In the genomic region with DNA sequence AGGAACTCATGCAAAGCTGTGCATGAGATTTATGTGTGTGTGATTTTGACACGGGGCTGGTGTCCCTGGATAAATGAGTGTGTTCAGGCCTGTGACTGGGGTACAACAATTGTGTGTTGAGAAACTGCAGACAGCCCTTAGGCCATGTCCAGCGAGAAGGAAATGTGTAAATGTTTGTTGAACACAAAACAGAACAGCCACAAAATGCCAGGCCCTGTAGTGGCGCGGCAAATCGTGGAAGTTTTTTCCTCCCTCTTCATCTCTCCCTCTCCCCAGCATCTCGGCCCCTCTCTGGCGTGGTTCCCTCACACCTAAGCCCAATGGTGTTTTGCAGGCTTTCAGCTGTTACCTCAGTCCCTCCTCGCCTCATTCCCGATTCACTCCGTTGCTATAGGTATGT, we compare ENCODE assay signal across 20 cellular contexts. TPM values are rescaled to one million over a fixed set of nuclear protein-coding genes. Genes with fewer than 3 reads are reported as not detected.
DNase-seq lines count a peak whose midpoint lies in the region; ATAC-seq and TF ChIP-seq lines count a peak whose summit lies in the region.
"Had no signal": no experiment of that assay in that cellular context is flagged by ENCODE, and none has a peak within 500 bp of the region (broad histone marks: within the 10 kb centered on the region; RNA-seq: fewer than 3 reads in every experiment).

No MANE protein-coding gene starts in this region.

- TF ChIP-seq CTCF in WERI-Rb-1 (IDR thresholded peaks at IDR 0.05; ENCODE audit: low read depth, low read length) (no peak), brain (conservative IDR thresholded peaks at IDR 0.05) (no peak), neural progenitor cell (IDR thresholded peaks at IDR 0.05) (no peak), SK-N-SH (IDR thresholded peaks at IDR 0.05) (no peak)

- no peak for ATAC-seq in left cardiac atrium

- no peak for TF ChIP-seq RAD21 in SK-N-SH (IDR thresholded peaks at IDR 0.05; ENCODE audit: low read length)

- intact Hi-C loops in left cardiac atrium (cut with DNase I) = loop anchor here (5.0 to 10.0 kb wide), 4 partner anchors 67 to 280 kb away; a partner anchor contains a TSS

- 61% methylated on average over 10 of the region's 10 CpGs for WGBS in SK-N-SH (ENCODE audit: low lambda C conversion rate)

- H4K20me1 ChIP-seq in neural progenitor cell (ENCODE audit: low read depth) = no peaks in the 10 kb centered on the region
- no peaks in the 10 kb centered on the region for H4K20me1 ChIP-seq in SK-N-SH (ENCODE audit: insufficient read depth)

- no peak for TF ChIP-seq EP300 in SK-N-SH (IDR thresholded peaks at IDR 0.05; ENCODE audit: borderline replicate concordance in 1 of 2, low read depth in 1 of 2, low read length in 1 of 2)

- H3K9me3 Mint-ChIP-seq in T-helper 1 cell treated with Interleukin-12 subunit alpha and Interleukin-12 subunit beta and Interleukin-4 antibody, amounts not matched to agents 30 μg/mL and 1 μg/mL, for 36 hours = no peaks in the 10 kb centered on the region
- H3K9me3 Mint-ChIP-seq in brain (peaks cover 0 to 8% (median 0%) of the 10 kb centered on the region in 5 experiments), neural progenitor cell (no peaks in the 10 kb centered on the region)

- H3K4me1 Mint-ChIP-seq in T-helper 1 cell treated with Interleukin-12 subunit alpha and Interleukin-12 subunit beta and Interleukin-4 antibody, amounts not matched to agents 30 μg/mL and 1 μg/mL, for 36 hours (ENCODE audit: low read depth) = peaks cover 2% of the 10 kb centered on the region
- H3K4me1 Mint-ChIP-seq in brain (peaks cover 35% of the 10 kb centered on the region), neural progenitor cell (peaks cover 16% of the 10 kb centered on the region)

- H3K4me3 ChIP-seq in WERI-Rb-1 (ENCODE audit: low read depth, low read length) (peak overlapping the region; percentile 6), neural progenitor cell (no peak overlapping the region), SK-N-SH (ENCODE audit: low read depth in 2 of 2, low read length in 1 of 2) (no peak overlapping the region)

- CTCF ChIA-PET in SK-N-SH (lab: Yijun Ruan, JAX) = interaction anchor here (1.0 to 10.6 kb wide), 5 partner anchors 8 to 279 kb away, joined by 3 to 173 read pairs (median 24); a partner anchor contains a TSS

- H3K4me3 Mint-ChIP-seq in T-helper 1 cell treated with Interleukin-12 subunit alpha and Interleukin-12 subunit beta and Interleukin-4 antibody, amounts not matched to agents 30 μg/mL and 1 μg/mL, for 36 hours = no peak overlapping the region
- H3K4me3 Mint-ChIP-seq in brain = peak overlapping the region in 3 of 5 experiments; percentile 7 to 57 (median 48)
- peak overlapping the region; percentile 2 for H3K4me3 Mint-ChIP-seq in neural progenitor cell
- H3K4me3 Mint-ChIP-seq: CD4-positive, alpha-beta memory T cell had no signal

- no peak overlapping the region for H3K9ac ChIP-seq in neural progenitor cell
- no peak overlapping the region for H3K9ac ChIP-seq in SK-N-SH

- H3K9me2 ChIP-seq in SK-N-SH = no peaks in the 10 kb centered on the region

- no peak overlapping the region for H2AFZ ChIP-seq in neural progenitor cell (replicated peaks)
- H2AFZ ChIP-seq in SK-N-SH (ENCODE audit: low read depth) = no peak overlapping the region

- H3K36me3 ChIP-seq in WERI-Rb-1 (no peaks in the 10 kb centered on the region; the same call in 1 of the 2 replicates), neural progenitor cell (no peaks in the 10 kb centered on the region), SK-N-SH (replicated peaks in 1 of 2; ENCODE audit: control insufficient read depth in 1 of 2, insufficient read depth in 2 of 2, low read length in 1 of 2) (no peaks in the 10 kb centered on the region)

- H3K27me3 ChIP-seq in WERI-Rb-1 (ENCODE audit: insufficient read depth, low read depth, severe bottlenecking) (no peaks in the 10 kb centered on the region), neural progenitor cell (peaks cover 83% of the 10 kb centered on the region), SK-N-SH (ENCODE audit: insufficient read depth) (peaks cover 13% of the 10 kb centered on the region)

- H3K27ac ChIP-seq in WERI-Rb-1 = peak overlapping the region; percentile 61
- peak overlapping the region; percentile 51 for H3K27ac ChIP-seq in neural progenitor cell
- no peak overlapping the region for H3K27ac ChIP-seq in SK-N-SH (ENCODE audit: low read depth in 2 of 2, low read length in 1 of 2)

- no peaks in the 10 kb centered on the region for H3K36me3 Mint-ChIP-seq in T-helper 1 cell treated with Interleukin-12 subunit alpha and Interleukin-12 subunit beta and Interleukin-4 antibody, amounts not matched to agents 30 μg/mL and 1 μg/mL, for 36 hours (ENCODE audit: low read depth)
- no peaks in the 10 kb centered on the region for H3K36me3 Mint-ChIP-seq in brain
- H3K36me3 Mint-ChIP-seq in neural progenitor cell = no peaks in the 10 kb centered on the region
- H3K36me3 Mint-ChIP-seq: CD4-positive, alpha-beta memory T cell had no signal

- H3K4me2 ChIP-seq in neural progenitor cell = peak overlapping the region; percentile 56
- H3K4me2 ChIP-seq in SK-N-SH = no peak overlapping the region

- H3F3A ChIP-seq in neural progenitor cell (ENCODE audit: low read depth) = peaks cover 15% of the 10 kb centered on the region
- H3F3A ChIP-seq in SK-N-SH (replicated peaks; ENCODE audit: insufficient read depth) = no peaks in the 10 kb centered on the region

- DNase-seq in T-helper 1 cell (no peak), WERI-Rb-1 (no peak), neural progenitor cell (ENCODE audit: low spot score) (peak; percentile 55), SK-N-SH (no peak), left cardiac atrium (no peak), iPS-NIHi11 (ENCODE audit: low spot score) (no peak)
- DNase-seq: C1 segment of cervical spinal cord; Calu3; CD4-positive, alpha-beta memory T cell; COR-L47; DMS53; DMS79 treated with DMSO at 0.1 percent for 48 hours; GF-D8; GOT3; HCEC 1CT had no signal

- H3K79me2 ChIP-seq in neural progenitor cell (ENCODE audit: low read depth) = no peaks in the 10 kb centered on the region
- no peaks in the 10 kb centered on the region for H3K79me2 ChIP-seq in SK-N-SH (ENCODE audit: insufficient read depth)

- POLR2A ChIA-PET in SK-N-SH (lab: Yijun Ruan, JAX) = no interaction called here

- H3K9me3 ChIP-seq in WERI-Rb-1 (ENCODE audit: severe bottlenecking) (no peaks in the 10 kb centered on the region), neural progenitor cell (ENCODE audit: low read depth) (no peaks in the 10 kb centered on the region), SK-N-SH (no peaks in the 10 kb centered on the region)

- peak overlapping the region; percentile 31 for H3K27ac Mint-ChIP-seq in T-helper 1 cell treated with Interleukin-12 subunit alpha and Interleukin-12 subunit beta and Interleukin-4 antibody, amounts not matched to agents 30 μg/mL and 1 μg/mL, for 36 hours
- H3K27ac Mint-ChIP-seq in brain (peak overlapping the region in 2 of 5 experiments; percentile 6 to 8), neural progenitor cell (no peak overlapping the region)

- H3K4me1 ChIP-seq in neural progenitor cell (peaks cover 29% of the 10 kb centered on the region), SK-N-SH (ENCODE audit: control insufficient read depth in 1 of 2, insufficient read depth in 2 of 2, low read depth in 1 of 2, low read length in 1 of 2) (peaks cover 0 to 15% of the 10 kb centered on the region in 2 experiments; a peak in 1 of 4 replicates)

- peaks cover 59% of the 10 kb centered on the region for H3K27me3 Mint-ChIP-seq in T-helper 1 cell treated with Interleukin-12 subunit alpha and Interleukin-12 subunit beta and Interleukin-4 antibody, amounts not matched to agents 30 μg/mL and 1 μg/mL, for 36 hours (ENCODE audit: low read depth)
- peaks cover 29% of the 10 kb centered on the region for H3K27me3 Mint-ChIP-seq in brain
- H3K27me3 Mint-ChIP-seq in neural progenitor cell (ENCODE audit: insufficient read depth, low read depth) = peaks cover 49% of the 10 kb centered on the region

TF ChIP-seq in SK-N-SH, 30 proteins besides CTCF, POLR2A, EP300 and RAD21:
- TF ChIP-seq TAF1 (IDR thresholded peaks at IDR 0.05; ENCODE audit: borderline replicate concordance, low read depth, low read length) (no peak), GABPA (IDR thresholded peaks at IDR 0.05; ENCODE audit: low read depth) (no peak), CHD2 (IDR thresholded peaks at IDR 0.05; ENCODE audit: low read length, partially characterized antibody) (no peak), RXRA (IDR thresholded peaks at IDR 0.05; ENCODE audit: borderline replicate concordance, low read depth) (no peak), FOXM1 (IDR thresholded peaks at IDR 0.05; ENCODE audit: low read depth) (no peak), TEAD4 (IDR thresholded peaks at IDR 0.05; ENCODE audit: borderline replicate concordance, insufficient read depth) (no peak)
- TF ChIP-seq, protein P1, sequence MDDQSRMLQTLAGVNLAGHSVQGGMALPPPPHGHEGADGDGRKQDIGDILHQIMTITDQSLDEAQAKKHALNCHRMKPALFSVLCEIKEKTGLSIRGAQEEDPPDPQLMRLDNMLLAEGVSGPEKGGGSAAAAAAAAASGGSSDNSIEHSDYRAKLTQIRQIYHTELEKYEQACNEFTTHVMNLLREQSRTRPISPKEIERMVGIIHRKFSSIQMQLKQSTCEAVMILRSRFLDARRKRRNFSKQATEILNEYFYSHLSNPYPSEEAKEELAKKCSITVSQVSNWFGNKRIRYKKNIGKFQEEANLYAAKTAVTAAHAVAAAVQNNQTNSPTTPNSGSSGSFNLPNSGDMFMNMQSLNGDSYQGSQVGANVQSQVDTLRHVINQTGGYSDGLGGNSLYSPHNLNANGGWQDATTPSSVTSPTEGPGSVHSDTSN (IDR thresholded peaks at IDR 0.05) = no peak

RNA-seq across cellular contexts. Expression of a gene that starts 10.6 kb away (rescaled TPM):
- polyA plus RNA-seq in brain (ENCODE audit: insufficient read depth, low read depth, low replicate concordance) (7.1 TPM), SK-N-SH (2012; rRNA removed) (25.7 and 27.5 TPM in 2 replicates)
- total RNA-seq in neural progenitor cell (ENCODE audit: low replicate concordance) (2.2 and 4.4 TPM in 2 replicates), left cardiac atrium (10 to 100 TPM; 29.2 to 47.7 TPM)
- polyA plus RNA-seq in SK-N-SH (2012; cell fraction: cytosol; rRNA removed) = 27.8 and 30.1 TPM in 2 replicates
- 15.1 and 18.6 TPM in 2 replicates for polyA plus RNA-seq in SK-N-SH (2012; cell fraction: nucleus; rRNA removed)
- total RNA-seq: CD4-positive, alpha-beta memory T cell had no signal

RNA-seq across cellular contexts. Expression of a gene that starts 19.5 kb away (rescaled TPM):
- 9.1 TPM for polyA plus RNA-seq in brain (ENCODE audit: insufficient read depth, low read depth, low replicate concordance)
- total RNA-seq in neural progenitor cell (ENCODE audit: low replicate concordance) = 0.43 and 7.3 TPM in 2 replicates
- polyA plus RNA-seq in SK-N-SH (2012; rRNA removed) = not detected in 2 replicates
- polyA plus RNA-seq in SK-N-SH (2012; cell fraction: cytosol; rRNA removed) = not detected in 2 replicates
- not detected in 2 replicates for polyA plus RNA-seq in SK-N-SH (2012; cell fraction: nucleus; rRNA removed)
- not detected for total RNA-seq in left cardiac atrium
- total RNA-seq: A673; Calu3; CD4-positive, alpha-beta memory T cell; G401 had no signal
- polyA plus RNA-seq: BJ; CD4-positive, alpha-beta memory T cell had no signal

Comparison
In these comparisons a context has a peak if more than half of its experiments do, and no peak if none do; other contexts are left out.
1. H3K27ac ChIP-seq: peak in WERI-Rb-1 (single experiment) and neural progenitor cell (single experiment); none in SK-N-SH (0 of 2).